8 cellular contexts compared by ENCODE assay signal in genomic region chr22:24525416-24526037, GRCh38. TPM values are rescaled to one million over a fixed set of nuclear protein-coding genes. Genes with fewer than 3 reads are reported as not detected.
DNase-seq lines count a peak whose midpoint lies in the region; ATAC-seq, FAIRE-seq and TF ChIP-seq lines count a peak whose summit lies in the region.

No MANE protein-coding gene starts in this region.

- H3K36me3 ChIP-seq in HepG2 (replicated peaks in 1 of 2; ENCODE audit: control insufficient read depth in 1 of 2, insufficient read depth in 2 of 2, low read length in 2 of 2): no peaks in the 10 kb centered on the region

- no peak overlapping the region for H3K4me3 ChIP-seq in HepG2 (replicated peaks in 1 of 3; ENCODE audit: insufficient read depth in 1 of 3, low read depth in 2 of 3, low read length in 3 of 3)

- peak overlapping the region; percentile 61 for H3K4me2 ChIP-seq in HepG2 (ENCODE audit: low read depth, low read length)

- WGBS in HepG2 (ENCODE audit: low lambda C conversion rate): 0% methylated on average over 9 of the region's 12 CpGs

- peak; percentile 96 for TF ChIP-seq RAD21 in HepG2 (CRISPR knock-in tag; IDR thresholded peaks at IDR 0.05)

- no peak overlapping the region for H2AFZ ChIP-seq in HepG2 (ENCODE audit: low read length)

- TF ChIP-seq CTCF in chondrocyte (IDR thresholded peaks at IDR 0.05): peak; percentile 92
- TF ChIP-seq CTCF in HepG2 (CRISPR knock-in tag; IDR thresholded peaks at IDR 0.05): peak; percentile 99

- DNase-seq in NCI-H1417 (lab: John Stamatoyannopoulos, UW) (peak; percentile 21 to 68 (median 34)), NCI-H1417 treated with DMSO at 0.1 percent for 48 hours (lab: John Stamatoyannopoulos, UW) (no peak), NCI-H226 (peak; percentile 2), chondrocyte (ENCODE audit: low spot score) (no peak), HepG2 (ENCODE audit: low spot score) (peak; percentile 92)
- DNase-seq in activated CD4-positive, alpha-beta T cell treated with anti-CD3 and anti-CD28 coated beads for 24 hours (ENCODE audit: low read depth in 2 of 2): peak; percentile 55 to 74
- DNase-seq in stimulated activated CD8-positive, alpha-beta memory T cell treated with anti-CD3 and anti-CD28 coated beads, Interleukin-12 subunit alpha, Interleukin-12 subunit beta, amount 100 ng/mL, for 1 hour (ENCODE audit: low read depth): peak; percentile 68

- H3K9me3 ChIP-seq in HepG2 (ENCODE audit: low read length): no peaks in the 10 kb centered on the region

- CTCF ChIA-PET in HepG2 (lab: Yijun Ruan, JAX; ENCODE audit: low intra/inter-chr PET ratio, low total read pairs): interaction anchor here (1.0 to 3.8 kb wide), 3 partner anchors 24 to 200 kb away, joined by 6 to 59 read pairs (median 6); no protein-coding TSS in a partner anchor

- peak; percentile 68 for ATAC-seq in HG02973 (IDR thresholded peaks at IDR 0.05; ENCODE audit: unreplicated experiment)
- peak; percentile 88 for ATAC-seq in HepG2

- peak; percentile 100 for FAIRE-seq in HepG2 (lab: Jason Lieb, UNC)

- H3K27me3 Mint-ChIP-seq in chondrocyte (ENCODE audit: low read depth): no peaks in the 10 kb centered on the region

- H3K4me1 ChIP-seq in HepG2 (ENCODE audit: insufficient read depth, low read length): peaks cover 54% of the 10 kb centered on the region

- H3K9me3 Mint-ChIP-seq in chondrocyte (ENCODE audit: low read depth): no peaks in the 10 kb centered on the region

- TF ChIP-seq EP300 in HepG2 (IDR thresholded peaks at IDR 0.05; ENCODE audit: low read depth in 2 of 2, low read length in 2 of 2): peak in 1 of 2 experiments; percentile 64; a peak in 1 of 4 replicates
- 0 out of 2 replicates have a peak, but pooled peaks have one; percentile 53 for TF ChIP-seq EP300 in HepG2 (CRISPR knock-in tag; IDR thresholded peaks at IDR 0.05; ENCODE audit: borderline replicate concordance)

- no peaks in the 10 kb centered on the region for H3K79me2 ChIP-seq in HepG2 (ENCODE audit: insufficient read depth, low read length)

- no peaks in the 10 kb centered on the region for H3K36me3 Mint-ChIP-seq in chondrocyte (ENCODE audit: low read depth)

- peaks cover 10% of the 10 kb centered on the region for H3K4me1 Mint-ChIP-seq in chondrocyte (ENCODE audit: low read depth)

- POLR2A ChIA-PET in HepG2 (lab: Yijun Ruan, JAX): no interaction called here

- H3K27ac Mint-ChIP-seq in chondrocyte (ENCODE audit: unreplicated experiment): no peak overlapping the region

- TF ChIP-seq POLR2A in HepG2 (IDR thresholded peaks at IDR 0.05; ENCODE audit: insufficient read depth in 1 of 2, low read depth in 2 of 2, low read length in 2 of 2): no peak

- intact Hi-C loops in HepG2 (cut with micrococcal nuclease; ENCODE audit: unreplicated experiment): loop anchor here (1.0 to 2.0 kb wide), 2 partner anchors 104 to 201 kb away; no protein-coding TSS in a partner anchor

- H3K27me3 ChIP-seq in HepG2 (ENCODE audit: control insufficient read depth in 1 of 2, insufficient read depth in 2 of 2, low read length in 2 of 2): no peaks in the 10 kb centered on the region

- in situ Hi-C loops in HepG2 (cut with HindIII; ENCODE audit: extremely low pct_ligation_motif_present, low pct_unique_long_range_greater_than_20kb): no loop called here

- no peak overlapping the region for H3K9ac ChIP-seq in HepG2 (ENCODE audit: insufficient read depth, low read depth, low read length)

- no peak overlapping the region for H3K27ac ChIP-seq in HepG2 (ENCODE audit: extremely low read length, insufficient read depth, low read length)

- no TSS peak for BruUV-seq in HepG2 (replicated peaks; lab: Mats Ljungman, UMichigan)

- H3K4me3 Mint-ChIP-seq in chondrocyte (ENCODE audit: unreplicated experiment): no peak overlapping the region

- H4K20me1 ChIP-seq in HepG2 (ENCODE audit: insufficient read depth, low read length): no peaks in the 10 kb centered on the region

TF ChIP-seq in HepG2, 621 proteins besides CTCF, POLR2A, EP300 and RAD21 (continues in another document):
- TF ChIP-seq MAFK (conservative IDR thresholded peaks at IDR 0.05 in 1 of 2, IDR thresholded peaks at IDR 0.05 in 1 of 2; ENCODE audit: low read length in 2 of 2): no peak
- no peak for TF ChIP-seq ZFP41 (CRISPR knock-in tag; IDR thresholded peaks at IDR 0.05; ENCODE audit: borderline replicate concordance)
- TF ChIP-seq NFKB2 (CRISPR knock-in tag; IDR thresholded peaks at IDR 0.05; ENCODE audit: borderline replicate concordance): no peak

RNA-seq across cellular contexts. Expression of gene GUCD1, which starts 29.4 kb away (rescaled TPM):
- total RNA-seq in chondrocyte (77.3 to 84.7 TPM (median 77.9 TPM) in 3 replicates), HepG2 (2016; rRNA removed; fragmentation: Illumina TruSeq; extraction: Trizol) (125 and 128 TPM in 2 replicates)
- total RNA-seq in HepG2 (2016; cell fraction: cytosol; rRNA removed; fragmentation: Illumina TruSeq; extraction: Trizol; ENCODE audit: low read depth): 57.0 and 62.1 TPM in 2 replicates
- 114 and 129 TPM in 2 replicates for total RNA-seq in HepG2 (2016; cell fraction: insoluble cytoplasmic fraction; rRNA removed; fragmentation: Illumina TruSeq; extraction: Trizol)
- 156 and 159 TPM in 2 replicates for total RNA-seq in HepG2 (2016; cell fraction: membrane; rRNA removed; fragmentation: Illumina TruSeq; extraction: Trizol)
- total RNA-seq in HepG2 (2016; cell fraction: nucleus; rRNA removed; fragmentation: Illumina TruSeq; extraction: Trizol): 69.6 and 73.3 TPM in 2 replicates
- 245 and 282 TPM in 2 replicates for polyA plus RNA-seq in HepG2 (2011; rRNA removed)
- 177 and 210 TPM in 2 replicates for polyA plus RNA-seq in HepG2 (2011; cell fraction: cytosol; rRNA removed)
- 217 and 220 TPM in 2 replicates for polyA plus RNA-seq in HepG2 (2011; cell fraction: nucleus; rRNA removed)
- 123 and 145 TPM in 2 replicates for polyA plus RNA-seq in HepG2 (2012)
- 33.4 and 34.1 TPM in 2 replicates for polyA plus RNA-seq in HepG2 (2016; cell fraction: cytosol; fragmentation: Illumina TruSeq; extraction: Trizol; ENCODE audit: low read depth)
- polyA plus RNA-seq in HepG2 (2016; cell fraction: insoluble cytoplasmic fraction; fragmentation: Illumina TruSeq; extraction: Trizol; ENCODE audit: low read depth): 101 and 109 TPM in 2 replicates
- 91.3 and 96.0 TPM in 2 replicates for polyA plus RNA-seq in HepG2 (2016; cell fraction: membrane; fragmentation: Illumina TruSeq; extraction: Trizol; ENCODE audit: low read depth)
- 119 and 131 TPM in 2 replicates for polyA plus RNA-seq in HepG2 (2016; cell fraction: nucleus; fragmentation: Illumina TruSeq; extraction: Trizol; ENCODE audit: insufficient read depth, low read depth)
- 194 and 636 TPM in 2 replicates for polyA minus RNA-seq in HepG2 (2011; rRNA and poly(A)+ RNA removed; ENCODE audit: low replicate concordance)
- polyA minus RNA-seq in HepG2 (2011; cell fraction: cytosol; rRNA and poly(A)+ RNA removed): 178 and 203 TPM in 2 replicates
- 53.7 and 80.4 TPM in 2 replicates for polyA minus RNA-seq in HepG2 (2011; cell fraction: nucleus; rRNA and poly(A)+ RNA removed)

RNA-seq across cellular contexts. Expression of gene SNRPD3, which starts 30.3 kb away (rescaled TPM):
- 59.3 to 84.8 TPM (median 63.9 TPM) in 3 replicates for total RNA-seq in chondrocyte
- 209 and 287 TPM in 2 replicates for total RNA-seq in HepG2 (2016; rRNA removed; fragmentation: Illumina TruSeq; extraction: Trizol)
- total RNA-seq in HepG2 (2016; cell fraction: cytosol; rRNA removed; fragmentation: Illumina TruSeq; extraction: Trizol; ENCODE audit: low read depth): 29.0 and 31.7 TPM in 2 replicates
- 214 and 298 TPM in 2 replicates for total RNA-seq in HepG2 (2016; cell fraction: insoluble cytoplasmic fraction; rRNA removed; fragmentation: Illumina TruSeq; extraction: Trizol)
- 35.4 and 36.1 TPM in 2 replicates for total RNA-seq in HepG2 (2016; cell fraction: membrane; rRNA removed; fragmentation: Illumina TruSeq; extraction: Trizol)
- 83.7 and 87.5 TPM in 2 replicates for total RNA-seq in HepG2 (2016; cell fraction: nucleus; rRNA removed; fragmentation: Illumina TruSeq; extraction: Trizol)
- 107 and 110 TPM in 2 replicates for polyA plus RNA-seq in HepG2 (2011; rRNA removed)
- 278 and 291 TPM in 2 replicates for polyA plus RNA-seq in HepG2 (2011; cell fraction: cytosol; rRNA removed)
- polyA plus RNA-seq in HepG2 (2011; cell fraction: nucleus; rRNA removed): 55.5 and 61.4 TPM in 2 replicates
- 178 and 251 TPM in 2 replicates for polyA plus RNA-seq in HepG2 (2012)
- polyA plus RNA-seq in HepG2 (2016; cell fraction: cytosol; fragmentation: Illumina TruSeq; extraction: Trizol; ENCODE audit: low read depth): 35.3 and 40.6 TPM in 2 replicates
- polyA plus RNA-seq in HepG2 (2016; cell fraction: insoluble cytoplasmic fraction; fragmentation: Illumina TruSeq; extraction: Trizol; ENCODE audit: low read depth): 420 and 438 TPM in 2 replicates
- polyA plus RNA-seq in HepG2 (2016; cell fraction: membrane; fragmentation: Illumina TruSeq; extraction: Trizol; ENCODE audit: low read depth): 35.8 and 37.4 TPM in 2 replicates
- 132 and 146 TPM in 2 replicates for polyA plus RNA-seq in HepG2 (2016; cell fraction: nucleus; fragmentation: Illumina TruSeq; extraction: Trizol; ENCODE audit: insufficient read depth, low read depth)
- 134 and 369 TPM in 2 replicates for polyA minus RNA-seq in HepG2 (2011; rRNA and poly(A)+ RNA removed; ENCODE audit: low replicate concordance)
- polyA minus RNA-seq in HepG2 (2011; cell fraction: cytosol; rRNA and poly(A)+ RNA removed): 72.3 and 74.0 TPM in 2 replicates
- 83.2 and 93.4 TPM in 2 replicates for polyA minus RNA-seq in HepG2 (2011; cell fraction: nucleus; rRNA and poly(A)+ RNA removed)

RNA-seq across cellular contexts. Expression of gene UPB1, which starts 30.4 kb away (rescaled TPM):
- total RNA-seq in chondrocyte (0.15 to 0.31 TPM (median 0.18 TPM) in 3 replicates), HepG2 (2016; rRNA removed; fragmentation: Illumina TruSeq; extraction: Trizol) (0.60 and 1.2 TPM in 2 replicates)
- 0.53 and 0.61 TPM in 2 replicates for total RNA-seq in HepG2 (2016; cell fraction: cytosol; rRNA removed; fragmentation: Illumina TruSeq; extraction: Trizol; ENCODE audit: low read depth)
- total RNA-seq in HepG2 (2016; cell fraction: insoluble cytoplasmic fraction; rRNA removed; fragmentation: Illumina TruSeq; extraction: Trizol): 0.43 and 0.89 TPM in 2 replicates
- total RNA-seq in HepG2 (2016; cell fraction: membrane; rRNA removed; fragmentation: Illumina TruSeq; extraction: Trizol): 0.90 and 0.96 TPM in 2 replicates
- total RNA-seq in HepG2 (2016; cell fraction: nucleus; rRNA removed; fragmentation: Illumina TruSeq; extraction: Trizol): 1.0 and 1.1 TPM in 2 replicates
- 0.38 and 0.59 TPM in 2 replicates for polyA plus RNA-seq in HepG2 (2011; rRNA removed)
- 0.24 and 0.28 TPM in 2 replicates for polyA plus RNA-seq in HepG2 (2011; cell fraction: cytosol; rRNA removed)
- 0.84 and 1.1 TPM in 2 replicates for polyA plus RNA-seq in HepG2 (2011; cell fraction: nucleus; rRNA removed)
- polyA plus RNA-seq in HepG2 (2012): 0.49 and 1.2 TPM in 2 replicates
- polyA plus RNA-seq in HepG2 (2016; cell fraction: cytosol; fragmentation: Illumina TruSeq; extraction: Trizol; ENCODE audit: low read depth): 0.42 and 0.53 TPM in 2 replicates
- polyA plus RNA-seq in HepG2 (2016; cell fraction: insoluble cytoplasmic fraction; fragmentation: Illumina TruSeq; extraction: Trizol; ENCODE audit: low read depth): 0.80 and 0.84 TPM in 2 replicates
- polyA plus RNA-seq in HepG2 (2016; cell fraction: membrane; fragmentation: Illumina TruSeq; extraction: Trizol; ENCODE audit: low read depth): 0.63 and 0.65 TPM in 2 replicates
- polyA plus RNA-seq in HepG2 (2016; cell fraction: nucleus; fragmentation: Illumina TruSeq; extraction: Trizol; ENCODE audit: insufficient read depth, low read depth): 1.5 and 1.6 TPM in 2 replicates
- 0.05 and 0.22 TPM in 2 replicates for polyA minus RNA-seq in HepG2 (2011; rRNA and poly(A)+ RNA removed; ENCODE audit: low replicate concordance)
- polyA minus RNA-seq in HepG2 (2011; cell fraction: cytosol; rRNA and poly(A)+ RNA removed): not detected in 2 replicates
- 0.77 and 0.99 TPM in 2 replicates for polyA minus RNA-seq in HepG2 (2011; cell fraction: nucleus; rRNA and poly(A)+ RNA removed)

Comparison
In these comparisons a context has a peak if more than half of its experiments do, and no peak if none do; other contexts are left out.
1. DNase-seq: peak in NCI-H1417 (3 of 3), NCI-H226 (single experiment), activated CD4-positive, alpha-beta T cell treated with anti-CD3 and anti-CD28 coated beads for 24 hours (2 of 2), HepG2 (single experiment) and stimulated activated CD8-positive, alpha-beta memory T cell treated with anti-CD3 and anti-CD28 coated beads, Interleukin-12 subunit alpha, Interleukin-12 subunit beta, amount 100 ng/mL, for 1 hour (single experiment); none in NCI-H1417 treated with DMSO at 0.1 percent for 48 hours (single experiment) and chondrocyte (single experiment).